In genomic region chr4:184355111-184355604, GRCh38 we compare ENCODE assay signal across 8 cellular contexts.
DNase-seq lines count a peak whose midpoint lies in the region; ATAC-seq and TF ChIP-seq lines count a peak whose summit lies in the region.

No MANE protein-coding gene starts in this region.

- no peak for TF ChIP-seq POLR2A in esophagus muscularis mucosa (IDR thresholded peaks at IDR 0.05; ENCODE audit: low read depth)

- WGBS in esophagus muscularis mucosa = 25% methylated on average over 1 of the region's 2 CpGs

- TF ChIP-seq EP300 in esophagus muscularis mucosa (IDR thresholded peaks at IDR 0.05) = no peak

- H3K27ac Mint-ChIP-seq in nephron = peak overlapping the region; percentile 84 to 94 (median 93)

- DNase-seq in GM04503 (ENCODE audit: low read depth) (peak; percentile 64), SKM-1 treated with dmso at 0.1 percent for 144 hours (lab: John Stamatoyannopoulos, UW; ENCODE audit: unreplicated experiment) (peak; percentile 97), esophagus muscularis mucosa (ENCODE audit: extremely low spot score) (no peak), NCI-H2081 (lab: John Stamatoyannopoulos, UW) (no peak)
- DNase-seq in stimulated activated CD4-positive, alpha-beta T cell treated with anti-CD3 and anti-CD28 coated beads, Interleukin-2, amount 100 ng/mL, for 48 hours = no peak

- peak overlapping the region; percentile 18 to 61 (median 41) for H3K27ac ChIP-seq in esophagus muscularis mucosa (replicated peaks in 1 of 4)

- no peaks in the 10 kb centered on the region for H3K36me3 Mint-ChIP-seq in nephron (ENCODE audit: low read depth)

- TF ChIP-seq CTCF in esophagus muscularis mucosa (IDR thresholded peaks at IDR 0.05) (no peak), nephron (IDR thresholded peaks at IDR 0.05; ENCODE audit: unreplicated experiment in 3 of 3) (no peak)

- H3K36me3 ChIP-seq in esophagus muscularis mucosa = no peaks in the 10 kb centered on the region

- H3K4me1 Mint-ChIP-seq in nephron = peaks cover 19% of the 10 kb centered on the region

- no peak overlapping the region for H3K4me3 Mint-ChIP-seq in nephron

- ATAC-seq in HG02981 (IDR thresholded peaks at IDR 0.05; ENCODE audit: unreplicated experiment) (peak; percentile 30), HG03045 (IDR thresholded peaks at IDR 0.05; ENCODE audit: unreplicated experiment) (no peak)

- H3K4me3 ChIP-seq in esophagus muscularis mucosa = no peak overlapping the region

- H3K9me3 ChIP-seq in esophagus muscularis mucosa = peaks cover 0 to 4% (median 0%) of the 10 kb centered on the region in 4 donors

- no peaks in the 10 kb centered on the region for H3K27me3 ChIP-seq in esophagus muscularis mucosa

- H3K27me3 Mint-ChIP-seq in nephron (ENCODE audit: low read depth) = no peaks in the 10 kb centered on the region

- no peaks in the 10 kb centered on the region for H3K9me3 Mint-ChIP-seq in nephron

- intact Hi-C loops in esophagus muscularis mucosa (cut with DNase I) = no loop called here

- peaks cover 13 to 16% (median 15%) of the 10 kb centered on the region in 4 donors for H3K4me1 ChIP-seq in esophagus muscularis mucosa

Comparison
In these comparisons a context has a peak if more than half of its experiments do, and no peak if none do; other contexts are left out.
1. DNase-seq: peak in GM04503 (single experiment) and SKM-1 treated with dmso at 0.1 percent for 144 hours (single experiment); none in esophagus muscularis mucosa (single experiment), NCI-H2081 (0 of 2) and stimulated activated CD4-positive, alpha-beta T cell treated with anti-CD3 and anti-CD28 coated beads, Interleukin-2, amount 100 ng/mL, for 48 hours (0 of 2).